ENCODE assay signal across 26 cellular contexts in the genomic region with DNA sequence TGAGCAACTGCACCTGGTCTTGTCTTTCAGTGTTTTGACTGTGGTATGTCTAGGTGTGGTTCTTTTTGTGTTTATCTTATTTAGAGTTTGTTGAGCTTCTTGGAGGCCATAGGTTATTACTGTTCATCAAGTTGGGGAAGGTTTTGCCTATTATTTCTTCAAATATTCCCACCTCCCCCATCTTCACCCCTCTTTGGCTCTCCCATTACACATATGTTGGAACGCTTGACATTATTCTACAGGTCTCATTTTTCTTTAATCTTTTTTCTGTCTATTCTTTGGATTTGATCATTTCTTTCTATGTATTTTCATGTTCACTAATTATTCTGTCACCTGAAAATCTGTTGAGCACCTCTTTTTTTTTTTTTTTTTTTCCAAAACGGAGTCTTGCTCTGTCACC.
"Had no signal": no experiment of that assay in that cellular context is flagged by ENCODE, and none has a peak within 500 bp of the region (broad histone marks: within the 10 kb centered on the region; RNA-seq: fewer than 3 reads in every experiment).

No MANE protein-coding gene starts in this region.

- H3K9me3 Mint-ChIP-seq: stimulated activated naive CD8-positive, alpha-beta T cell treated with anti-CD3 and anti-CD28 coated beads, Interleukin-15, amount 100 ng/mL, for 72 hours; stimulated activated naive CD8-positive, alpha-beta T cell treated with anti-CD3 and anti-CD28 coated beads, Interleukin-15, Interleukin-2, amounts not matched to agents 100 ng/mL and 50 ng/mL, for 24 hours; type B pancreatic cell had no signal

- H3K27ac Mint-ChIP-seq: stimulated activated memory B cell treated with anti-CD40 and anti-IgM and Interleukin-4, amounts not matched to agents 10 μg/mL and 1 μg/mL and 100 μg/mL, for 72 hours; stimulated activated naive B cell treated with anti-CD40 and anti-IgM and Interleukin-4, amounts not matched to agents 10 μg/mL and 1 μg/mL and 100 μg/mL, for 72 hours; type B pancreatic cell had no signal

- H3K36me3 ChIP-seq: stomach, suprapubic skin, thoracic aorta, thyroid gland, tibial artery, upper lobe of left lung, uterus, vagina had no signal

- H3K27ac ChIP-seq: stomach, suprapubic skin, testis, thoracic aorta, thyroid gland, tibial artery, tibial nerve, transverse colon, upper lobe of left lung, upper lobe of right lung, uterus, vagina had no signal

- H3K4me3 Mint-ChIP-seq: stimulated activated memory B cell treated with anti-CD40 and anti-IgM and Interleukin-4, amounts not matched to agents 10 μg/mL and 1 μg/mL and 100 μg/mL, for 72 hours; stimulated activated naive B cell treated with anti-CD40 and anti-IgM and Interleukin-4, amounts not matched to agents 10 μg/mL and 1 μg/mL and 100 μg/mL, for 72 hours; stimulated activated naive CD8-positive, alpha-beta T cell treated with anti-CD3 and anti-CD28 coated beads, Interleukin-15, amount 100 ng/mL, for 72 hours; stimulated activated naive CD8-positive, alpha-beta T cell treated with anti-CD3 and anti-CD28 coated beads, Interleukin-15, Interleukin-2, amounts not matched to agents 100 ng/mL and 50 ng/mL, for 24 hours; type B pancreatic cell had no signal

- H3K27me3 Mint-ChIP-seq: stimulated activated memory B cell treated with anti-CD40 and anti-IgM and Interleukin-4, amounts not matched to agents 10 μg/mL and 1 μg/mL and 100 μg/mL, for 72 hours; stimulated activated naive B cell treated with anti-CD40 and anti-IgM and Interleukin-4, amounts not matched to agents 10 μg/mL and 1 μg/mL and 100 μg/mL, for 72 hours; stimulated activated naive CD8-positive, alpha-beta T cell treated with anti-CD3 and anti-CD28 coated beads, Interleukin-15, amount 100 ng/mL, for 72 hours; stimulated activated naive CD8-positive, alpha-beta T cell treated with anti-CD3 and anti-CD28 coated beads, Interleukin-15, Interleukin-2, amounts not matched to agents 100 ng/mL and 50 ng/mL, for 24 hours; type B pancreatic cell had no signal

- H3K4me3 ChIP-seq: stomach, suprapubic skin, testis, thoracic aorta, thyroid gland, tibial artery, tibial nerve, transverse colon, upper lobe of left lung, upper lobe of right lung, uterus, vagina had no signal

- H3K4me1 ChIP-seq: suprapubic skin, testis, thyroid gland, tibial artery, tibial nerve, upper lobe of right lung, uterus, vagina had no signal

- ATAC-seq: stimulated activated memory B cell treated with anti-CD40 and anti-IgM and Interleukin-4, amounts not matched to agents 10 μg/mL and 1 μg/mL and 100 μg/mL, for 72 hours; stimulated activated naive B cell treated with anti-CD40 and anti-IgM and Interleukin-4, amounts not matched to agents 10 μg/mL and 1 μg/mL and 100 μg/mL, for 72 hours; stimulated activated naive CD8-positive, alpha-beta T cell treated with anti-CD3 and anti-CD28 coated beads, Interleukin-15, amount 100 ng/mL, for 72 hours; stimulated activated naive CD8-positive, alpha-beta T cell treated with anti-CD3 and anti-CD28 coated beads, Interleukin-15, Interleukin-2, amounts not matched to agents 100 U/mL and 50 U/mL, for 24 hours; upper lobe of right lung had no signal

- DNase-seq: stimulated activated CD4-positive, alpha-beta T cell treated with anti-CD3 and anti-CD28 coated beads, Interleukin-2, amount 100 ng/mL, for 48 hours; stimulated activated CD4-positive, alpha-beta T cell treated with anti-CD3 and anti-CD28 coated beads, Interleukin-4, amount 100 ng/mL, for 1 hour; stimulated activated CD4-positive, alpha-beta T cell treated with anti-CD3 and anti-CD28 coated beads, Interleukin-4, amount 100 ng/mL, for 24 hours; stimulated activated CD4-positive, alpha-beta T cell treated with anti-CD3 and anti-CD28 coated beads, Interleukin-4, amount 100 ng/mL, for 4 hours; stimulated activated CD8-positive, alpha-beta memory T cell treated with anti-CD3 and anti-CD28 coated beads, Interleukin-4, amount 100 ng/mL, for 48 hours; stimulated activated naive B cell treated with anti-CD40 and anti-IgM and Interleukin-4, amounts not matched to agents 10 μg/mL and 1 μg/mL and 100 μg/mL, for 72 hours; stimulated activated naive CD4-positive, alpha-beta T cell; stimulated activated naive CD4-positive, alpha-beta T cell treated with Interleukin-2 at 50 U/mL for 16 hours; stimulated activated naive CD8-positive, alpha-beta T cell treated with anti-CD3 and anti-CD28 coated beads, Interleukin-15, amount 100 ng/mL, for 72 hours; stimulated activated naive CD8-positive, alpha-beta T cell treated with anti-CD3 and anti-CD28 coated beads, Interleukin-15, Interleukin-2, amounts not matched to agents 100 U/mL and 50 U/mL, for 24 hours; stomach; substantia nigra; testis; thyroid gland; tibial artery; transverse colon; upper lobe of left lung; upper lobe of right lung; uterus had no signal

- H3K27me3 ChIP-seq: stomach, suprapubic skin, testis, thyroid gland, tibial artery, tibial nerve, transverse colon, upper lobe of left lung, upper lobe of right lung, uterus, vagina had no signal

- H3K9me3 ChIP-seq: stomach, suprapubic skin, testis, thoracic aorta, thyroid gland, tibial artery, tibial nerve, transverse colon, upper lobe of left lung, upper lobe of right lung, uterus, vagina had no signal
